9 cellular contexts compared by ENCODE assay signal in genomic region chr3:127749787-127750225, GRCh38.
DNase-seq lines count a peak whose midpoint lies in the region; TF ChIP-seq lines count a peak whose summit lies in the region.
"Had no signal": no experiment of that assay in that cellular context is flagged by ENCODE, and none has a peak within 500 bp of the region (broad histone marks: within the 10 kb centered on the region; RNA-seq: fewer than 3 reads in every experiment).

No MANE protein-coding gene starts in this region.

- no peak overlapping the region for H3K4me3 Mint-ChIP-seq in Calu3 (ENCODE audit: low read depth, unreplicated experiment)
- H3K4me3 Mint-ChIP-seq: effector memory CD8-positive, alpha-beta T cell had no signal

- no peak for TF ChIP-seq EP300 in Ishikawa (IDR thresholded peaks at IDR 0.05; ENCODE audit: borderline replicate concordance)

- TF ChIP-seq CTCF in GM12865 (IDR thresholded peaks at IDR 0.05; ENCODE audit: insufficient read depth, low read depth, low read length, missing control alignments) (peak; percentile 41), Calu3 (IDR thresholded peaks at IDR 0.05; ENCODE audit: unreplicated experiment) (no peak)

- no peaks in the 10 kb centered on the region for H3K27me3 Mint-ChIP-seq in Calu3 (ENCODE audit: unreplicated experiment)

- no peaks in the 10 kb centered on the region for H3K27me3 ChIP-seq in adipocyte (replicated peaks; ENCODE audit: control insufficient read depth, insufficient read depth, low read length)
- no peaks in the 10 kb centered on the region for H3K27me3 ChIP-seq in H7 (ENCODE audit: control insufficient read depth, insufficient read depth, low read length)

- DNase-seq in GM12865 (ENCODE audit: low read depth) (peak; percentile 75), adipocyte (ENCODE audit: low read depth) (no peak), posterior vena cava (ENCODE audit: low spot score) (peak; percentile 43), NCI-H510A (lab: John Stamatoyannopoulos, UW) (no peak), Calu3 (no peak), H7 (no peak), T1000 (lab: John Stamatoyannopoulos, UW) (no peak)
- DNase-seq: effector memory CD8-positive, alpha-beta T cell had no signal

- peak; percentile 35; the same call in 1 of the 2 replicates for TF ChIP-seq RAD21 in Ishikawa (IDR thresholded peaks at IDR 0.05; ENCODE audit: low read depth)

- peak overlapping the region; percentile 66 for H3K4me3 ChIP-seq in GM12865 (ENCODE audit: low read depth, low read length)
- no peak overlapping the region for H3K4me3 ChIP-seq in adipocyte (ENCODE audit: low read length)
- H3K4me3 ChIP-seq in H7 (ENCODE audit: insufficient read depth, low read depth, low read length), result no peak overlapping the region

- H3K4me1 Mint-ChIP-seq in Calu3 (ENCODE audit: low read depth, unreplicated experiment), result peaks cover 62% of the 10 kb centered on the region

- no peaks in the 10 kb centered on the region for H3K9me3 Mint-ChIP-seq in Calu3 (ENCODE audit: low read depth, unreplicated experiment)
- H3K9me3 Mint-ChIP-seq: effector memory CD8-positive, alpha-beta T cell had no signal

- H3K9ac ChIP-seq in adipocyte (ENCODE audit: low read length), result peak overlapping the region; percentile 34

- peaks cover 15% of the 10 kb centered on the region for H3K36me3 Mint-ChIP-seq in Calu3 (ENCODE audit: insufficient read depth, unreplicated experiment)

- no peak overlapping the region for H3K27ac Mint-ChIP-seq in Calu3 (ENCODE audit: unreplicated experiment)
- H3K27ac Mint-ChIP-seq: effector memory CD8-positive, alpha-beta T cell had no signal

- intact Hi-C loops in posterior vena cava (cut with DNase I) (loop anchor here in 1 of 2 donors (5.0 kb wide), 2 partner anchors 37 to 72 kb away; partner anchors contain the start of gene MGLL), Calu3 (cut with micrococcal nuclease; ENCODE audit: unreplicated experiment) (loop anchor here (5.0 kb wide), 1 partner anchor 53 kb away; no protein-coding TSS in a partner anchor)

- peaks cover 42% of the 10 kb centered on the region for H3K4me1 ChIP-seq in adipocyte (ENCODE audit: control insufficient read depth, insufficient read depth, low read length)

- no peaks in the 10 kb centered on the region for H3K9me3 ChIP-seq in adipocyte (ENCODE audit: control insufficient read depth, low read length)

- CTCF ChIA-PET in Calu3 (lab: Charles Lee), result interaction anchor here (1.1 kb wide), 1 partner anchor 13 kb away, joined by 3 read pairs; no protein-coding TSS in a partner anchor

- H3K36me3 ChIP-seq in adipocyte (ENCODE audit: control insufficient read depth, insufficient read depth, low read length, severe bottlenecking) (peaks cover 6% of the 10 kb centered on the region), H7 (replicated peaks; ENCODE audit: control insufficient read depth, insufficient read depth, low read length) (no peaks in the 10 kb centered on the region)

- no TSS peak for BruUV-seq in Calu3 (replicated peaks; lab: Mats Ljungman, UMichigan)

TF ChIP-seq in Ishikawa, 13 proteins besides CTCF, POLR2A, EP300 and RAD21:
- no peak for TF ChIP-seq TEAD4 (IDR thresholded peaks at IDR 0.05)
- no peak for TF ChIP-seq CREB1 (IDR thresholded peaks at IDR 0.05; ENCODE audit: low read depth)
- TF ChIP-seq FOXM1 (IDR thresholded peaks at IDR 0.05; ENCODE audit: borderline replicate concordance, low read depth), result no peak
- no peak for TF ChIP-seq YY1 (IDR thresholded peaks at IDR 0.05; ENCODE audit: low read depth)
- TF ChIP-seq CEBPB (IDR thresholded peaks at IDR 0.05), result no peak
- no peak for TF ChIP-seq TCF12 (IDR thresholded peaks at IDR 0.05; ENCODE audit: low read depth)
- TF ChIP-seq EGR1 (IDR thresholded peaks at IDR 0.05), result no peak
- TF ChIP-seq MAX (IDR thresholded peaks at IDR 0.05), result no peak
- no peak for TF ChIP-seq REST (IDR thresholded peaks at IDR 0.05; ENCODE audit: low read depth)
- no peak for TF ChIP-seq NFIC (IDR thresholded peaks at IDR 0.05)
TF ChIP-seq in Ishikawa: peak in this region for 0.

Comparison
In these comparisons a context has a peak if more than half of its experiments do, and no peak if none do; other contexts are left out.
1. DNase-seq: peak in GM12865 (single experiment) and posterior vena cava (single experiment); none in adipocyte (single experiment), NCI-H510A (single experiment), Calu3 (single experiment), H7 (single experiment) and T1000 (single experiment).